Comparison of ENCODE assay signal across 22 cellular contexts in the genomic region with DNA sequence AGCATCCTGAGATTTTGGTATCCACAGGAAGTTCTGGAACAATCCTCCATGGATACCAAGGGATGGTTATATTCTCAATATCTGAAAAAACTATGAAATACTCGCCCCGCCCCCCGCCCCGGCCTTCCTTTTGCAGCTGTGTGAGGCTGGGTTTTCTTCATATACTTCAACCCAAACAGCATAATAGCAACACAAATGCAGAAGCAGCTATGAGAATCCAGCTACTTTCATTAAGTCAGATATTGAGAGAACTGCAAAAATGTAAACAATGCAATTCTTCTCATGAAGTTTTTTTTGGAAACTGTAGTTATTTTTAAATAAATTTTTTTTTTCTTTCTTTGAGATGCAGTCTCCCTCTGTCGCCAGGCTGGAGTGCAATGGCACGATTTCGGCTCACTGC.
"Had no signal": no experiment of that assay in that cellular context is flagged by ENCODE, and none has a peak within 500 bp of the region (broad histone marks: within the 10 kb centered on the region; RNA-seq: fewer than 3 reads in every experiment).

No MANE protein-coding gene starts in this region.

- H3K4me2 ChIP-seq: hepatocyte had no signal

- H3K79me2 ChIP-seq: hepatocyte had no signal

- DNase-seq: colonic mucosa; cortex of kidney; effector CD8-positive, alpha-beta T cell; effector memory CD8-positive, alpha-beta T cell; endodermal cell; erythroblast; esophagus squamous epithelium; foreskin fibroblast; foreskin melanocyte; gastrocnemius medialis; heart left ventricle; hypothalamus; left cardiac atrium; left lung; left ventricle myocardium superior; lower lobe of right lung; mesenchymal stem cell; mucosa of descending colon; naive B cell had no signal

- H3K36me3 ChIP-seq: colonic mucosa, esophagus squamous epithelium, gastrocnemius medialis, heart left ventricle, left lung, lower lobe of right lung had no signal

- H3K27me3 ChIP-seq: colonic mucosa, esophagus squamous epithelium, gastrocnemius medialis, heart left ventricle, hepatocyte, left lung had no signal

- H3K4me1 ChIP-seq: colonic mucosa, esophagus squamous epithelium, gastrocnemius medialis, heart left ventricle, left lung, lower lobe of right lung had no signal

- H3K9me3 ChIP-seq: colonic mucosa, gastrocnemius medialis had no signal

- H2AFZ ChIP-seq: hepatocyte had no signal

- H3K27ac ChIP-seq: colonic mucosa, epithelial cell of prostate, esophagus squamous epithelium, gastrocnemius medialis, heart left ventricle, hepatocyte, left lung, lower lobe of right lung had no signal

- ATAC-seq: effector memory CD8-positive, alpha-beta T cell; esophagus mucosa; gastrocnemius medialis; heart left ventricle; left cardiac atrium; left lung; left ventricle myocardium superior; lower lobe of right lung; mucosa of descending colon had no signal

- H3K4me3 ChIP-seq: colonic mucosa, esophagus squamous epithelium, gastrocnemius medialis, heart left ventricle, hepatocyte, left lung, lower lobe of right lung, mucosa of descending colon had no signal
